8 cellular contexts compared by ENCODE assay signal in genomic region chr17:47896672-47897490, GRCh38. TPM values are rescaled to one million over a fixed set of nuclear protein-coding genes. Genes with fewer than 3 reads are reported as not detected.
DNase-seq lines count a peak whose midpoint lies in the region; ATAC-seq and TF ChIP-seq lines count a peak whose summit lies in the region.

No MANE protein-coding gene starts in this region.

- H3K36me3 Mint-ChIP-seq in activated CD8-positive, alpha-beta T cell treated with anti-CD3 and anti-CD28 coated beads, Interleukin-2, amount 10 ng/mL, durations not matched to agents 7 days and 5 days (ENCODE audit: low read depth), result peaks cover 18% of the 10 kb centered on the region
- peaks cover 40% of the 10 kb centered on the region for H3K36me3 Mint-ChIP-seq in stimulated activated effector memory CD8-positive, alpha-beta T cell treated with anti-CD3 and anti-CD28 coated beads, Interleukin-12 subunit alpha, Interleukin-12 subunit beta, amount 100 ng/mL, for 72 hours

- H3K36me3 ChIP-seq in heart left ventricle, result peaks cover 0 to 16% (median 0%) of the 10 kb centered on the region in 9 donors

- no peak for DNase-seq in heart left ventricle
- DNase-seq in left cardiac atrium, result no peak
- DNase-seq in activated CD8-positive, alpha-beta T cell treated with anti-CD3 and anti-CD28 coated beads, Interleukin-2, amount 10 ng/mL, durations not matched to agents 7 days and 5 days, result no peak
- DNase-seq in stimulated activated effector memory CD8-positive, alpha-beta T cell treated with anti-CD3 and anti-CD28 coated beads, Interleukin-12 subunit alpha, Interleukin-12 subunit beta, amount 100 ng/mL, for 72 hours (ENCODE audit: low spot score in 2 of 2), result no peak
- DNase-seq in GM19240 (ENCODE audit: insufficient read length, low spot score), result no peak
- DNase-seq in D341Med (ENCODE audit: low spot score), result no peak

- TF ChIP-seq POLR2A in heart left ventricle (IDR thresholded peaks at IDR 0.05), result no peak

- peaks cover 0 to 63% (median 56%) of the 10 kb centered on the region in 12 donors for H3K4me1 ChIP-seq in heart left ventricle

- H3K27me3 ChIP-seq in heart left ventricle, result no peaks in the 10 kb centered on the region

- H3K4me1 Mint-ChIP-seq in activated CD8-positive, alpha-beta T cell treated with anti-CD3 and anti-CD28 coated beads, Interleukin-2, amount 10 ng/mL, durations not matched to agents 7 days and 5 days (ENCODE audit: low read depth), result peaks cover 38% of the 10 kb centered on the region
- H3K4me1 Mint-ChIP-seq in stimulated activated effector memory CD8-positive, alpha-beta T cell treated with anti-CD3 and anti-CD28 coated beads, Interleukin-12 subunit alpha, Interleukin-12 subunit beta, amount 100 ng/mL, for 72 hours, result peaks cover 50% of the 10 kb centered on the region

- H3K27ac ChIP-seq in heart left ventricle, result peak overlapping the region; percentile 98 to 100 (median 99)

- CTCF ChIA-PET in activated CD8-positive, alpha-beta T cell treated with anti-CD3 and anti-CD28 coated beads, Interleukin-2, amount 10 ng/mL, durations not matched to agents 7 days and 5 days (lab: Charles Lee), result interaction anchor here (0.7 to 1.8 kb wide), 6 partner anchors 51 to 122 kb away, joined by 3 to 7 read pairs (median 4); partner anchors contain the start of genes CDK5RAP3 and SCRN2

- H3K4me3 Mint-ChIP-seq in activated CD8-positive, alpha-beta T cell treated with anti-CD3 and anti-CD28 coated beads, Interleukin-2, amount 10 ng/mL, durations not matched to agents 7 days and 5 days, result peak overlapping the region; percentile 97
- peak overlapping the region; percentile 92 for H3K4me3 Mint-ChIP-seq in stimulated activated effector memory CD8-positive, alpha-beta T cell treated with anti-CD3 and anti-CD28 coated beads, Interleukin-12 subunit alpha, Interleukin-12 subunit beta, amount 100 ng/mL, for 72 hours

- H3K9me3 Mint-ChIP-seq in activated CD8-positive, alpha-beta T cell treated with anti-CD3 and anti-CD28 coated beads, Interleukin-2, amount 10 ng/mL, durations not matched to agents 7 days and 5 days (ENCODE audit: insufficient read depth), result no peaks in the 10 kb centered on the region
- H3K9me3 Mint-ChIP-seq in stimulated activated effector memory CD8-positive, alpha-beta T cell treated with anti-CD3 and anti-CD28 coated beads, Interleukin-12 subunit alpha, Interleukin-12 subunit beta, amount 100 ng/mL, for 72 hours, result no peaks in the 10 kb centered on the region

- POLR2A ChIA-PET in activated CD8-positive, alpha-beta T cell treated with anti-CD3 and anti-CD28 coated beads, Interleukin-2, amount 10 ng/mL, durations not matched to agents 7 days and 5 days (lab: Charles Lee), result interaction anchor here (1.0 kb wide), 2 partner anchors 45 to 73 kb away, joined by 3 to 7 read pairs; partner anchors contain the start of gene PNPO

- peak overlapping the region; percentile 63 to 94 (median 78) for H3K4me3 ChIP-seq in heart left ventricle
- peak overlapping the region; percentile 89 for H3K4me3 ChIP-seq in iPS-11a (ENCODE audit: low read depth, low read length)

- ATAC-seq in heart left ventricle (no peak), left cardiac atrium (no peak), GM21360 (IDR thresholded peaks at IDR 0.05; ENCODE audit: unreplicated experiment) (no peak)
- ATAC-seq in activated CD8-positive, alpha-beta T cell treated with anti-CD3 and anti-CD28 coated beads, Interleukin-2, amount 10 ng/mL, durations not matched to agents 7 days and 5 days, result no peak
- no peak for ATAC-seq in stimulated activated effector memory CD8-positive, alpha-beta T cell treated with anti-CD3 and anti-CD28 coated beads, Interleukin-12 subunit alpha, Interleukin-12 subunit beta, amount 100 ng/mL, for 72 hours

- H3K27ac Mint-ChIP-seq in activated CD8-positive, alpha-beta T cell treated with anti-CD3 and anti-CD28 coated beads, Interleukin-2, amount 10 ng/mL, durations not matched to agents 7 days and 5 days, result peak overlapping the region; percentile 89
- H3K27ac Mint-ChIP-seq in stimulated activated effector memory CD8-positive, alpha-beta T cell treated with anti-CD3 and anti-CD28 coated beads, Interleukin-12 subunit alpha, Interleukin-12 subunit beta, amount 100 ng/mL, for 72 hours, result peak overlapping the region; percentile 99

- intact Hi-C loops in heart left ventricle (cut with DNase I) (loop anchor here in 8 of 10 donors (1.0 to 10.0 kb wide), 9 partner anchors 44 to 202 kb away; partner anchors contain the start of genes CDK5RAP3 (in 5 of the 8), PNPO (in 4 of the 8) and TBKBP1 (in 1 of the 8)), left cardiac atrium (cut with DNase I) (loop anchor here (5.0 to 10.0 kb wide), 2 partner anchors 48 to 50 kb away; partner anchors contain the start of gene PNPO (in 1 of the 2))

- 1 to 2% (median 1%) methylated on average over 19 to 22 of the region's 22 CpGs for WGBS in heart left ventricle, 4 donors

- no peaks in the 10 kb centered on the region for H3K9me3 ChIP-seq in heart left ventricle

- no peaks in the 10 kb centered on the region for H3K27me3 Mint-ChIP-seq in activated CD8-positive, alpha-beta T cell treated with anti-CD3 and anti-CD28 coated beads, Interleukin-2, amount 10 ng/mL, durations not matched to agents 7 days and 5 days (ENCODE audit: low read depth)

- TF ChIP-seq CTCF in heart left ventricle (IDR thresholded peaks at IDR 0.05), result no peak

RNA-seq across cellular contexts. Expression of gene SP2, which starts 0.8 kb away (rescaled TPM):
- total RNA-seq in heart left ventricle (10 to 100 TPM; 11.1 to 21.2 (median 16.7) TPM), left cardiac atrium (10 to 100 TPM; 12.6 to 14.1 TPM)
- polyA plus RNA-seq in heart left ventricle, result 10 to 100 TPM in 1 of 2 donors, 1 to 10 TPM in 1; 4.1 to 15.8 TPM
- 10 to 100 TPM; 23.7 to 24.5 TPM for total RNA-seq in activated CD8-positive, alpha-beta T cell treated with anti-CD3 and anti-CD28 coated beads, Interleukin-2, amount 10 ng/mL, durations not matched to agents 7 days and 5 days

RNA-seq across cellular contexts. Expression of gene PNPO, which starts 44.5 kb away (rescaled TPM):
- total RNA-seq in heart left ventricle (10 to 100 TPM; 24.2 to 45.0 (median 36.1) TPM), left cardiac atrium (10 to 100 TPM; 23.4 to 25.4 TPM)
- 10 to 100 TPM; 12.6 to 16.1 TPM for polyA plus RNA-seq in heart left ventricle
- total RNA-seq in activated CD8-positive, alpha-beta T cell treated with anti-CD3 and anti-CD28 coated beads, Interleukin-2, amount 10 ng/mL, durations not matched to agents 7 days and 5 days, result 10 to 100 TPM; 37.9 to 44.0 TPM

RNA-seq across cellular contexts. Expression of gene SP6, which starts 45.9 kb away (rescaled TPM):
- total RNA-seq in heart left ventricle (under 1 TPM in 7 of 9 donors, not detected in 2; 0.12 to 0.88 (median 0.32) TPM), left cardiac atrium (under 1 TPM; 0.24 to 0.50 TPM)
- 1 to 10 TPM in 1 of 2 donors, under 1 TPM in 1; 0.19 to 2.5 TPM for polyA plus RNA-seq in heart left ventricle
- under 1 TPM in 1 of 2 experiments, not detected in 1; 0.05 TPM for total RNA-seq in activated CD8-positive, alpha-beta T cell treated with anti-CD3 and anti-CD28 coated beads, Interleukin-2, amount 10 ng/mL, durations not matched to agents 7 days and 5 days

RNA-seq across cellular contexts. Expression of gene SCRN2, which starts 55.8 kb away (rescaled TPM):
- total RNA-seq in heart left ventricle (10 to 100 TPM; 29.4 to 42.9 (median 33.9) TPM), left cardiac atrium (10 to 100 TPM; 32.2 to 33.6 TPM)
- 10 to 100 TPM; 17.5 to 58.5 TPM for polyA plus RNA-seq in heart left ventricle
- 10 to 100 TPM; 24.1 to 24.8 TPM for total RNA-seq in activated CD8-positive, alpha-beta T cell treated with anti-CD3 and anti-CD28 coated beads, Interleukin-2, amount 10 ng/mL, durations not matched to agents 7 days and 5 days
